In genomic region chr19:7480975-7481265, GRCh38 we compare ENCODE assay signal across 19 cellular contexts. TPM values are rescaled to one million over a fixed set of nuclear protein-coding genes. Genes with fewer than 3 reads are reported as not detected.
A peak's percentile ranks its signal among the peaks of the same experiment; 100 is the strongest.
DNase-seq lines count a peak whose midpoint lies in the region; ATAC-seq and TF ChIP-seq lines count a peak whose summit lies in the region.
"Had no signal": no experiment of that assay in that cellular context is flagged by ENCODE, and none has a peak within 500 bp of the region (broad histone marks: within the 10 kb centered on the region; RNA-seq: fewer than 3 reads in every experiment).

No MANE protein-coding gene starts in this region.

- H3K4me1 ChIP-seq in CD8-positive, alpha-beta T cell (ENCODE audit: insufficient read depth, low read length): peaks cover 9% of the 10 kb centered on the region
- H3K4me1 ChIP-seq in RWPE2 (ENCODE audit: insufficient read depth, poor library complexity, severe bottlenecking) (peaks cover 17% of the 10 kb centered on the region), hepatocyte (ENCODE audit: insufficient read depth) (peaks cover 9% of the 10 kb centered on the region), gastrocnemius medialis (peaks cover 0 to 6% of the 10 kb centered on the region in 2 donors)
- H3K4me1 ChIP-seq: prostate gland had no signal

- peaks cover 7% of the 10 kb centered on the region for H3K4me1 Mint-ChIP-seq in CD8-positive, alpha-beta T cell (ENCODE audit: low read depth)
- H3K4me1 Mint-ChIP-seq: immature natural killer cell had no signal

- no peak for DNase-seq in CD8-positive, alpha-beta T cell
- DNase-seq in RWPE2 (ENCODE audit: low spot score) (no peak), hepatocyte (ENCODE audit: low spot score) (no peak), gastrocnemius medialis (peak in 1 of 2 donors; percentile 27), HT-29 (ENCODE audit: low spot score) (no peak), NCI-H82 (lab: John Stamatoyannopoulos, UW) (no peak)
- DNase-seq: immature natural killer cell; KBM-7; naive thymus-derived CD8-positive, alpha-beta T cell; NCI-H2081 treated with DMSO at 0.1 percent for 48 hours; NCI-H510A; stimulated activated naive CD4-positive, alpha-beta T cell treated with Interleukin-2 at 50 U/mL for 16 hours had no signal

- in situ Hi-C loops in gastrocnemius medialis (cut with MboI; ENCODE audit: low sequenced_read_pairs in 4 of 4): no loop called here

- CTCF ChIA-PET in CD8-positive, alpha-beta T cell (lab: Charles Lee): no interaction called here

- no peak for ATAC-seq in CD8-positive, alpha-beta T cell
- no peak for ATAC-seq in RWPE2 (ENCODE audit: low read depth)
- no peak for ATAC-seq in gastrocnemius medialis
- no peak for ATAC-seq in HG03025 (IDR thresholded peaks at IDR 0.05; ENCODE audit: low FRiP score, unreplicated experiment)
- no peak for ATAC-seq in HG03565 (IDR thresholded peaks at IDR 0.05; ENCODE audit: unreplicated experiment)
- ATAC-seq: activated CD4-positive, CD25-positive, alpha-beta regulatory T cell treated with anti-CD3 and anti-CD28 coated beads, Interleukin-2, amount 50 U/mL, for 24 hours; naive thymus-derived CD8-positive, alpha-beta T cell had no signal

- H3K9me3 Mint-ChIP-seq in CD8-positive, alpha-beta T cell: no peaks in the 10 kb centered on the region
- H3K9me3 Mint-ChIP-seq: immature natural killer cell; naive thymus-derived CD8-positive, alpha-beta T cell; T-helper 1 cell treated with Interleukin-12 subunit alpha and Interleukin-12 subunit beta and Interleukin-4 antibody, amounts not matched to agents 30 μg/mL and 1 μg/mL, for 36 hours had no signal

- H3K36me3 Mint-ChIP-seq in CD8-positive, alpha-beta T cell: no peaks in the 10 kb centered on the region
- H3K36me3 Mint-ChIP-seq: immature natural killer cell; naive thymus-derived CD8-positive, alpha-beta T cell had no signal

- H3K79me2 ChIP-seq in hepatocyte: no peaks in the 10 kb centered on the region

- no peaks in the 10 kb centered on the region for H3K36me3 ChIP-seq in CD8-positive, alpha-beta T cell (ENCODE audit: insufficient read depth, low read length)
- H3K36me3 ChIP-seq in RWPE2 (ENCODE audit: low read depth) (no peaks in the 10 kb centered on the region), hepatocyte (replicated peaks; ENCODE audit: insufficient read depth, low read depth) (no peaks in the 10 kb centered on the region), gastrocnemius medialis (no peaks in the 10 kb centered on the region)
- H3K36me3 ChIP-seq: prostate gland, SJCRH30 had no signal

- no peak overlapping the region for H3K27ac ChIP-seq in CD8-positive, alpha-beta T cell (ENCODE audit: low read depth, low read length)
- H3K27ac ChIP-seq in RWPE2 (ENCODE audit: poor library complexity, severe bottlenecking): peak overlapping the region; percentile 63
- H3K27ac ChIP-seq in hepatocyte: peak overlapping the region; percentile 43
- peak overlapping the region in 3 of 4 donors; percentile 32 to 48 (median 32) for H3K27ac ChIP-seq in gastrocnemius medialis
- H3K27ac ChIP-seq: prostate gland had no signal

- H3K4me2 ChIP-seq in hepatocyte: no peak overlapping the region

- intact Hi-C loops in CD8-positive, alpha-beta T cell (cut with DNase I, micrococcal nuclease): no loop called here
- intact Hi-C loops in gastrocnemius medialis (cut with DNase I; ENCODE audit: low total_unique reads): no loop called here

- no peak overlapping the region for H3K4me3 Mint-ChIP-seq in CD8-positive, alpha-beta T cell
- H3K4me3 Mint-ChIP-seq: immature natural killer cell; T-helper 1 cell treated with Interleukin-12 subunit alpha and Interleukin-12 subunit beta and Interleukin-4 antibody, amounts not matched to agents 30 μg/mL and 1 μg/mL, for 36 hours had no signal

- peak overlapping the region; percentile 27 for H3K27ac Mint-ChIP-seq in CD8-positive, alpha-beta T cell
- H3K27ac Mint-ChIP-seq: T-helper 1 cell treated with Interleukin-12 subunit alpha and Interleukin-12 subunit beta and Interleukin-4 antibody, amounts not matched to agents 30 μg/mL and 1 μg/mL, for 36 hours had no signal

- H4K20me1 ChIP-seq in hepatocyte (ENCODE audit: insufficient read depth, poor library complexity, severe bottlenecking): no peaks in the 10 kb centered on the region

- no peak for TF ChIP-seq CTCF in CD8-positive, alpha-beta T cell (IDR thresholded peaks at IDR 0.05)
- TF ChIP-seq CTCF in RWPE2 (IDR thresholded peaks at IDR 0.05; ENCODE audit: poor library complexity, severe bottlenecking) (no peak), hepatocyte (IDR thresholded peaks at IDR 0.05; ENCODE audit: poor library complexity) (no peak), gastrocnemius medialis (IDR thresholded peaks at IDR 0.05 in 4 of 5, conservative IDR thresholded peaks at IDR 0.05 in 1 of 5) (no peak)

- H3K4me3 ChIP-seq in CD8-positive, alpha-beta T cell (ENCODE audit: low read depth, low read length): no peak overlapping the region
- H3K4me3 ChIP-seq in RWPE2 (ENCODE audit: severe bottlenecking) (no peak overlapping the region), hepatocyte (no peak overlapping the region), gastrocnemius medialis (no peak overlapping the region)
- H3K4me3 ChIP-seq: lung, prostate gland, SJCRH30 had no signal

- H3K9me3 ChIP-seq in CD8-positive, alpha-beta T cell (ENCODE audit: low read length): no peaks in the 10 kb centered on the region
- no peaks in the 10 kb centered on the region for H3K9me3 ChIP-seq in RWPE2 (ENCODE audit: severe bottlenecking)
- H3K9me3 ChIP-seq in hepatocyte (ENCODE audit: low read depth): no peaks in the 10 kb centered on the region
- H3K9me3 ChIP-seq in gastrocnemius medialis: no peaks in the 10 kb centered on the region
- H3K9me3 ChIP-seq: prostate gland, SJCRH30 had no signal

- WGBS in hepatocyte (ENCODE audit: low lambda C conversion rate, missing lambda C conversion rate): 79% methylated on average over 7 of the region's 7 CpGs

- POLR2A ChIA-PET in CD8-positive, alpha-beta T cell (lab: Charles Lee): interaction anchor here (1.2 kb wide), 1 partner anchor 35 kb away, joined by 3 read pairs; the partner anchor contains the start of gene ZNF358

- H3K27me3 ChIP-seq in CD8-positive, alpha-beta T cell (ENCODE audit: insufficient read depth, low read length): no peaks in the 10 kb centered on the region
- no peaks in the 10 kb centered on the region for H3K27me3 ChIP-seq in RWPE2 (ENCODE audit: insufficient read depth, poor library complexity, severe bottlenecking)
- H3K27me3 ChIP-seq in hepatocyte: no peaks in the 10 kb centered on the region
- H3K27me3 ChIP-seq in gastrocnemius medialis: no peaks in the 10 kb centered on the region
- H3K27me3 ChIP-seq: SJCRH30 had no signal

- no peak overlapping the region for H2AFZ ChIP-seq in hepatocyte

- no peak for TF ChIP-seq POLR2A in gastrocnemius medialis (IDR thresholded peaks at IDR 0.05)

- no peaks in the 10 kb centered on the region for H3K9me2 ChIP-seq in hepatocyte (replicated peaks; ENCODE audit: insufficient read depth)

- no peaks in the 10 kb centered on the region for H3K27me3 Mint-ChIP-seq in CD8-positive, alpha-beta T cell (ENCODE audit: low read depth)

RNA-seq across cellular contexts. Expression of gene PEX11G, which starts 7.9 kb away (rescaled TPM):
- total RNA-seq in CD8-positive, alpha-beta T cell: not detected
- 4.1 and 6.2 TPM in 2 replicates for total RNA-seq in hepatocyte
- polyA plus RNA-seq in hepatocyte: 10.3 and 10.6 TPM in 2 replicates
- 1 to 10 TPM in 2 of 4 donors, under 1 TPM in 1, not detected in 1; 0.51 to 1.4 (median 1.1) TPM for total RNA-seq in gastrocnemius medialis
- 4.0 and 6.4 TPM in 2 replicates for total RNA-seq in HT-29 (2014; rRNA removed; shearing (Covaris generic))
- total RNA-seq: SJCRH30 had no signal

RNA-seq across cellular contexts. Expression of gene ZNF358, which starts 35.0 kb away (rescaled TPM):
- total RNA-seq in CD8-positive, alpha-beta T cell: 1 to 10 TPM; 7.1 to 9.0 TPM
- total RNA-seq in hepatocyte (39.9 and 44.1 TPM in 2 replicates), gastrocnemius medialis (100 to 1,000 TPM in 2 of 4 donors, 10 to 100 TPM in 2; 69.8 to 139 (median 116) TPM)
- 37.8 and 43.4 TPM in 2 replicates for polyA plus RNA-seq in hepatocyte
- total RNA-seq in HT-29 (2014; rRNA removed; shearing (Covaris generic)): 4.2 and 5.6 TPM in 2 replicates

RNA-seq across cellular contexts. Expression of gene MCOLN1, which starts 41.5 kb away (rescaled TPM):
- total RNA-seq in CD8-positive, alpha-beta T cell: 10 to 100 TPM in 1 of 2 experiments, 1 to 10 TPM in 1; 9.0 to 13.3 TPM
- total RNA-seq in hepatocyte (15.5 and 19.0 TPM in 2 replicates), gastrocnemius medialis (10 to 100 TPM in 3 of 4 donors, 1 to 10 TPM in 1; 9.2 to 13.6 (median 11.5) TPM)
- 55.5 and 60.5 TPM in 2 replicates for polyA plus RNA-seq in hepatocyte
- total RNA-seq in HT-29 (2014; rRNA removed; shearing (Covaris generic)): 7.1 and 7.5 TPM in 2 replicates

RNA-seq across cellular contexts. Expression of gene PNPLA6, which starts 54.6 kb away (rescaled TPM):
- 10 to 100 TPM; 76.5 to 81.3 TPM for total RNA-seq in CD8-positive, alpha-beta T cell
- total RNA-seq in hepatocyte: 39.9 and 43.0 TPM in 2 replicates
- polyA plus RNA-seq in hepatocyte: 49.7 and 50.5 TPM in 2 replicates
- 100 to 1,000 TPM in 1 of 4 donors, 10 to 100 TPM in 3; 61.4 to 101 (median 75.1) TPM for total RNA-seq in gastrocnemius medialis
- 61.3 and 74.3 TPM in 2 replicates for total RNA-seq in HT-29 (2014; rRNA removed; shearing (Covaris generic))
